Comparison of ENCODE assay signal across 1 cellular context in genomic region chr22:25369133-25369532, GRCh38.
TF ChIP-seq lines count a peak whose summit lies in the region.

No MANE protein-coding gene starts in this region.

TF ChIP-seq in GM23338, 12 proteins besides CTCF, POLR2A, EP300 and RAD21 (continued from another document):
- TF ChIP-seq ZNF462 (CRISPR knock-in tag; IDR thresholded peaks at IDR 0.05) = no peak
